ENCODE assay signal across 10 cellular contexts in genomic region chr16:10558746-10559641, GRCh38. TPM values are rescaled to one million over a fixed set of nuclear protein-coding genes. Genes with fewer than 3 reads are reported as not detected.
DNase-seq lines count a peak whose midpoint lies in the region; ATAC-seq, FAIRE-seq and TF ChIP-seq lines count a peak whose summit lies in the region.
"Had no signal": no experiment of that assay in that cellular context is flagged by ENCODE, and none has a peak within 500 bp of the region (broad histone marks: within the 10 kb centered on the region; RNA-seq: fewer than 3 reads in every experiment).

No MANE protein-coding gene starts in this region.

- DNase-seq in adrenal gland (peak; percentile 57 to 83 (median 71)), Right ventricle myocardium superior (peak; percentile 87), posterior vena cava (ENCODE audit: low spot score) (peak; percentile 92), amniotic stem cell (lab: John Stamatoyannopoulos, UW) (no peak), GM19239 (ENCODE audit: insufficient read length, low spot score) (no peak)
- DNase-seq in activated CD4-positive, alpha-beta T cell treated with anti-CD3 and anti-CD28 coated beads, Interleukin-2, amount 50 U/mL, for 1 hour, result no peak
- DNase-seq in activated T-cell treated with anti-CD3 and anti-CD28 coated beads, Interleukin-2, amount 50 U/mL, for 48 hours, result no peak
- DNase-seq: foreskin keratinocyte had no signal

- FAIRE-seq in GM19239 (lab: Jason Lieb, UNC), result no peak

- 46 to 73% (median 56%) methylated on average over 17 to 25 of the region's 25 CpGs for WGBS in adrenal gland, 4 donors

- no peaks in the 10 kb centered on the region for H3K27me3 ChIP-seq in adrenal gland
- H3K27me3 ChIP-seq: foreskin keratinocyte had no signal

- H3K27ac ChIP-seq in C4-2B, result peak overlapping the region; percentile 17
- peak overlapping the region in 4 of 5 donors; percentile 45 to 92 (median 76) for H3K27ac ChIP-seq in adrenal gland
- H3K27ac ChIP-seq: foreskin keratinocyte had no signal

- peaks cover 0 to 21% of the 10 kb centered on the region in 2 donors for H3K4me1 ChIP-seq in adrenal gland (replicated peaks in 1 of 2)
- H3K4me1 ChIP-seq: foreskin keratinocyte had no signal

- TF ChIP-seq POLR2A in adrenal gland (IDR thresholded peaks at IDR 0.05), result no peak

- peak; percentile 75 for ATAC-seq in Right ventricle myocardium superior (ENCODE audit: poor library complexity)
- ATAC-seq: foreskin keratinocyte had no signal

- TF ChIP-seq CTCF in C4-2B (conservative IDR thresholded peaks at IDR 0.05) (no peak), adrenal gland (IDR thresholded peaks at IDR 0.05) (no peak)

- no peaks in the 10 kb centered on the region for H3K36me3 ChIP-seq in adrenal gland (replicated peaks in 1 of 2)

- no peaks in the 10 kb centered on the region for H3K9me3 ChIP-seq in adrenal gland (replicated peaks in 1 of 3)

- H3K4me3 ChIP-seq in adrenal gland, result peak overlapping the region in 1 of 4 donors; percentile 26

- intact Hi-C loops in adrenal gland (cut with DNase I), result no loop called here
- intact Hi-C loops in Right ventricle myocardium superior (cut with DNase I), result no loop called here
- intact Hi-C loops in posterior vena cava (cut with DNase I), result no loop called here

RNA-seq across cellular contexts. Expression of gene EMP2, which starts 21.4 kb away (rescaled TPM):
- 10 to 100 TPM in 7 of 8 donors, 1 to 10 TPM in 1; 6.2 to 34.0 (median 14.9) TPM for total RNA-seq in adrenal gland
- polyA plus RNA-seq in adrenal gland, result 10 to 100 TPM in 2 of 3 donors, 1 to 10 TPM in 1; 5.9 to 10.2 (median 10.0) TPM
- 81.0 TPM for total RNA-seq in Right ventricle myocardium superior
- total RNA-seq in posterior vena cava, result 10 to 100 TPM; 45.8 to 68.5 TPM
- total RNA-seq: OCI-LY7 had no signal

Comparison
In these comparisons a context has a peak if more than half of its experiments do, and no peak if none do; other contexts are left out.
1. DNase-seq: peak in adrenal gland (7 of 7), Right ventricle myocardium superior (single experiment) and posterior vena cava (single experiment); none in activated CD4-positive, alpha-beta T cell treated with anti-CD3 and anti-CD28 coated beads, Interleukin-2, amount 50 U/mL, for 1 hour (single experiment), amniotic stem cell (single experiment), GM19239 (single experiment) and activated T-cell treated with anti-CD3 and anti-CD28 coated beads, Interleukin-2, amount 50 U/mL, for 48 hours (0 of 2).